Comparison of ENCODE assay signal across 1 cellular context in the genomic region with DNA sequence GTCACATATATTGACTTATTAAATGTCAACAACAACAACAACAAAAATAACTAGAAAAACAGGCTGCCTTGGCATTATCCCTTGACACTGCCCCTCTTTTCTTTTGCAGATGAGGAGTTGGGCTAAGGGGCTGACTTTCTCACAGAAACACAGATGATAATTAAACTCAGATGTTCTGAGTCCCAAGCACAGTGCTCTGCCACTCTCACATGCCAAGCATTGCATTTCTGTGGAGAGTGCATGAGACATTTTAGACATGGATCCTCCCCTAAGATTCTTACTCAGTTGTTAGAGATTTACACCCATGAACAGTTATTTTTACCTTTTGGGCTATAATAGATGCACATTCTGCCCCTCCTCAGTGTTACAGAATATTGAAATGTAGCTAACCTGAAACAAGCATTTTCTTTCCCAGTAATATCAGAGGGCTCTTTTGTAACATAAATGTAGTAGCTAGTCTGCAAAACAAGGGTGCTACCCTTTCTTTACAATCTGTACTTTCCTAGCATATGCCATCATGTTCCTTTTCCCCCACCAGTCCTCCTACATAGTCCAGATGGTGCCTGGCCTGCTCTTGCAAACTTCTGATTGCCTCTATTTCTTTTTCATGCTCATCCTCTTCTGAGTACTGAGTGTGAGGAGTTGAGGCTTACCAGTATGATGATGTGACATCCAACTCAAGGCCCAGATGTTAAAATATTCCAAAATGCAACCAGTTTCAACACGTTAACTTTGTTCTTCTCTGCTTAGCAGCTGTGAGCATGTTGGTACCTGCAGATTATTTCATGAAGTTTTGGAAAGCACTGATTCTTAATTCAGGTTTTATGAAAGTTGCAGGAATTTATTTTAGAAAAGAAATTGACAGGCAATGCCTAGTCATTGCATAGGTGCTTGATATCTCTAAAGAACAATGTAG.
TF ChIP-seq lines count a peak whose summit lies in the region.

No MANE protein-coding gene starts in this region.

TF ChIP-seq in GM23338, 12 proteins besides CTCF, POLR2A, EP300 and RAD21 (continued from another document):
- TF ChIP-seq, protein P1, sequence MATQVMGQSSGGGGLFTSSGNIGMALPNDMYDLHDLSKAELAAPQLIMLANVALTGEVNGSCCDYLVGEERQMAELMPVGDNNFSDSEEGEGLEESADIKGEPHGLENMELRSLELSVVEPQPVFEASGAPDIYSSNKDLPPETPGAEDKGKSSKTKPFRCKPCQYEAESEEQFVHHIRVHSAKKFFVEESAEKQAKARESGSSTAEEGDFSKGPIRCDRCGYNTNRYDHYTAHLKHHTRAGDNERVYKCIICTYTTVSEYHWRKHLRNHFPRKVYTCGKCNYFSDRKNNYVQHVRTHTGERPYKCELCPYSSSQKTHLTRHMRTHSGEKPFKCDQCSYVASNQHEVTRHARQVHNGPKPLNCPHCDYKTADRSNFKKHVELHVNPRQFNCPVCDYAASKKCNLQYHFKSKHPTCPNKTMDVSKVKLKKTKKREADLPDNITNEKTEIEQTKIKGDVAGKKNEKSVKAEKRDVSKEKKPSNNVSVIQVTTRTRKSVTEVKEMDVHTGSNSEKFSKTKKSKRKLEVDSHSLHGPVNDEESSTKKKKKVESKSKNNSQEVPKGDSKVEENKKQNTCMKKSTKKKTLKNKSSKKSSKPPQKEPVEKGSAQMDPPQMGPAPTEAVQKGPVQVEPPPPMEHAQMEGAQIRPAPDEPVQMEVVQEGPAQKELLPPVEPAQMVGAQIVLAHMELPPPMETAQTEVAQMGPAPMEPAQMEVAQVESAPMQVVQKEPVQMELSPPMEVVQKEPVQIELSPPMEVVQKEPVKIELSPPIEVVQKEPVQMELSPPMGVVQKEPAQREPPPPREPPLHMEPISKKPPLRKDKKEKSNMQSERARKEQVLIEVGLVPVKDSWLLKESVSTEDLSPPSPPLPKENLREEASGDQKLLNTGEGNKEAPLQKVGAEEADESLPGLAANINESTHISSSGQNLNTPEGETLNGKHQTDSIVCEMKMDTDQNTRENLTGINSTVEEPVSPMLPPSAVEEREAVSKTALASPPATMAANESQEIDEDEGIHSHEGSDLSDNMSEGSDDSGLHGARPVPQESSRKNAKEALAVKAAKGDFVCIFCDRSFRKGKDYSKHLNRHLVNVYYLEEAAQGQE (IDR thresholded peaks at IDR 0.05; ENCODE audit: unreplicated experiment): no peak
- TF ChIP-seq, protein P2, sequence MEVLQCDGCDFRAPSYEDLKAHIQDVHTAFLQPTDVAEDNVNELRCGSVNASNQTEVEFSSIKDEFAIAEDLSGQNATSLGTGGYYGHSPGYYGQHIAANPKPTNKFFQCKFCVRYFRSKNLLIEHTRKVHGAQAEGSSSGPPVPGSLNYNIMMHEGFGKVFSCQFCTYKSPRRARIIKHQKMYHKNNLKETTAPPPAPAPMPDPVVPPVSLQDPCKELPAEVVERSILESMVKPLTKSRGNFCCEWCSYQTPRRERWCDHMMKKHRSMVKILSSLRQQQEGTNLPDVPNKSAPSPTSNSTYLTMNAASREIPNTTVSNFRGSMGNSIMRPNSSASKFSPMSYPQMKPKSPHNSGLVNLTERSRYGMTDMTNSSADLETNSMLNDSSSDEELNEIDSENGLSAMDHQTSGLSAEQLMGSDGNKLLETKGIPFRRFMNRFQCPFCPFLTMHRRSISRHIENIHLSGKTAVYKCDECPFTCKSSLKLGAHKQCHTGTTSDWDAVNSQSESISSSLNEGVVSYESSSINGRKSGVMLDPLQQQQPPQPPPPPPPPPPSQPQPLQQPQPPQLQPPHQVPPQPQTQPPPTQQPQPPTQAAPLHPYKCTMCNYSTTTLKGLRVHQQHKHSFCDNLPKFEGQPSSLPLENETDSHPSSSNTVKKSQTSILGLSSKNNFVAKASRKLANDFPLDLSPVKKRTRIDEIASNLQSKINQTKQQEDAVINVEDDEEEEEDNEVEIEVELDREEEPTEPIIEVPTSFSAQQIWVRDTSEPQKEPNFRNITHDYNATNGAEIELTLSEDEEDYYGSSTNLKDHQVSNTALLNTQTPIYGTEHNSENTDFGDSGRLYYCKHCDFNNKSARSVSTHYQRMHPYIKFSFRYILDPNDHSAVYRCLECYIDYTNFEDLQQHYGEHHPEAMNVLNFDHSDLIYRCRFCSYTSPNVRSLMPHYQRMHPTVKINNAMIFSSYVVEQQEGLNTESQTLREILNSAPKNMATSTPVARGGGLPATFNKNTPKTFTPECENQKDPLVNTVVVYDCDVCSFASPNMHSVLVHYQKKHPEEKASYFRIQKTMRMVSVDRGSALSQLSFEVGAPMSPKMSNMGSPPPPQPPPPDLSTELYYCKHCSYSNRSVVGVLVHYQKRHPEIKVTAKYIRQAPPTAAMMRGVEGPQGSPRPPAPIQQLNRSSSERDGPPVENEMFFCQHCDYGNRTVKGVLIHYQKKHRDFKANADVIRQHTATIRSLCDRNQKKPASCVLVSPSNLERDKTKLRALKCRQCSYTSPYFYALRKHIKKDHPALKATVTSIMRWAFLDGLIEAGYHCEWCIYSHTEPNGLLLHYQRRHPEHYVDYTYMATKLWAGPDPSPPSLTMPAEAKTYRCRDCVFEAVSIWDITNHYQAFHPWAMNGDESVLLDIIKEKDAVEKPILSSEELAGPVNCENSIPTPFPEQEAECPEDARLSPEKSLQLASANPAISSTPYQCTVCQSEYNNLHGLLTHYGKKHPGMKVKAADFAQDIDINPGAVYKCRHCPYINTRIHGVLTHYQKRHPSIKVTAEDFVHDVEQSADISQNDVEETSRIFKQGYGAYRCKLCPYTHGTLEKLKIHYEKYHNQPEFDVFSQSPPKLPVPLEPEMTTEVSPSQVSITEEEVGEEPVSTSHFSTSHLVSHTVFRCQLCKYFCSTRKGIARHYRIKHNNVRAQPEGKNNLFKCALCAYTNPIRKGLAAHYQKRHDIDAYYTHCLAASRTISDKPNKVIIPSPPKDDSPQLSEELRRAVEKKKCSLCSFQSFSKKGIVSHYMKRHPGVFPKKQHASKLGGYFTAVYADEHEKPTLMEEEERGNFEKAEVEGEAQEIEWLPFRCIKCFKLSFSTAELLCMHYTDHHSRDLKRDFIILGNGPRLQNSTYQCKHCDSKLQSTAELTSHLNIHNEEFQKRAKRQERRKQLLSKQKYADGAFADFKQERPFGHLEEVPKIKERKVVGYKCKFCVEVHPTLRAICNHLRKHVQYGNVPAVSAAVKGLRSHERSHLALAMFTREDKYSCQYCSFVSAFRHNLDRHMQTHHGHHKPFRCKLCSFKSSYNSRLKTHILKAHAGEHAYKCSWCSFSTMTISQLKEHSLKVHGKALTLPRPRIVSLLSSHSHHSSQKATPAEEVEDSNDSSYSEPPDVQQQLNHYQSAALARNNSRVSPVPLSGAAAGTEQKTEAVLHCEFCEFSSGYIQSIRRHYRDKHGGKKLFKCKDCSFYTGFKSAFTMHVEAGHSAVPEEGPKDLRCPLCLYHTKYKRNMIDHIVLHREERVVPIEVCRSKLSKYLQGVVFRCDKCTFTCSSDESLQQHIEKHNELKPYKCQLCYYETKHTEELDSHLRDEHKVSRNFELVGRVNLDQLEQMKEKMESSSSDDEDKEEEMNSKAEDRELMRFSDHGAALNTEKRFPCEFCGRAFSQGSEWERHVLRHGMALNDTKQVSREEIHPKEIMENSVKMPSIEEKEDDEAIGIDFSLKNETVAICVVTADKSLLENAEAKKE (CRISPR knock-in tag; IDR thresholded peaks at IDR 0.05): no peak
- TF ChIP-seq POLR2AphosphoS5 (IDR thresholded peaks at IDR 0.05; ENCODE audit: low read depth) (no peak), ZNF331 (CRISPR knock-in tag; IDR thresholded peaks at IDR 0.05; ENCODE audit: low read depth) (no peak), JUNB (IDR thresholded peaks at IDR 0.05; ENCODE audit: unreplicated experiment) (no peak), EZH2phosphoT487 (IDR thresholded peaks at IDR 0.05; ENCODE audit: unreplicated experiment) (no peak), EZH2 (IDR thresholded peaks at IDR 0.05; ENCODE audit: low read depth, unreplicated experiment) (no peak)
TF ChIP-seq in GM23338: peak in this region for 0.
